18 cellular contexts compared by ENCODE assay signal in the genomic region with DNA sequence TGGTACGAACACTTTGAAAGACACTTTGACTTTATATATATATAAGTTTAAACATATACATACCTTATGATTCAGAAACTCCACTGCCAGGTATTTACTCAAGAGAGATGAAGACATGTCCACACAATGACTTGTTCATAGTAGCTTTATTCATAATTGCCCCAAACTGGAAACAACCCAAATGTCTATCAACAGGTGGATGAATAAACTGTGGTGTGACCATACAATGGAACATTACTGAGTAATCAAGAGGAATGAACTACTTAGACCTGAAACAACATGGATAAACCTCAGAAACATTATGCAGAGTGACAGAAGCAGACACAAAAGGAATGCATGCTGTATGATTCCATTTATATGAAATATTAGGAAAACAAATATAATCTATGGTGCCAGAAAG.
DNase-seq lines count a peak whose midpoint lies in the region; ATAC-seq and TF ChIP-seq lines count a peak whose summit lies in the region.
"Had no signal": no experiment of that assay in that cellular context is flagged by ENCODE, and none has a peak within 500 bp of the region (broad histone marks: within the 10 kb centered on the region; RNA-seq: fewer than 3 reads in every experiment).

No MANE protein-coding gene starts in this region.

- no peaks in the 10 kb centered on the region for H3K36me3 Mint-ChIP-seq in activated naive CD8-positive, alpha-beta T cell treated with anti-CD3 and anti-CD28 coated beads, Interleukin-2, amount 50 U/mL, for 24 hours (ENCODE audit: low read depth)
- no peaks in the 10 kb centered on the region for H3K36me3 Mint-ChIP-seq in activated naive CD8-positive, alpha-beta T cell treated with anti-CD3 and anti-CD28 coated beads for 36 hours
- no peaks in the 10 kb centered on the region for H3K36me3 Mint-ChIP-seq in stimulated activated effector memory CD8-positive, alpha-beta T cell treated with anti-CD3 and anti-CD28 coated beads, Interleukin-12 subunit alpha, Interleukin-12 subunit beta, amount 100 ng/mL, for 72 hours
- no peaks in the 10 kb centered on the region for H3K36me3 Mint-ChIP-seq in natural killer cell treated with Interleukin-12 subunit alpha and Interleukin-12 subunit beta and Interleukin-15 and Interleukin-18, amount 100 ng/mL, for 72 hours
- H3K36me3 Mint-ChIP-seq: CD8-positive, alpha-beta memory T cell had no signal

- H3K27me3 Mint-ChIP-seq in activated naive CD8-positive, alpha-beta T cell treated with anti-CD3 and anti-CD28 coated beads, Interleukin-2, amount 50 U/mL, for 24 hours: peaks cover 4% of the 10 kb centered on the region
- no peaks in the 10 kb centered on the region for H3K27me3 Mint-ChIP-seq in activated naive CD8-positive, alpha-beta T cell treated with anti-CD3 and anti-CD28 coated beads for 36 hours
- H3K27me3 Mint-ChIP-seq in natural killer cell treated with Interleukin-12 subunit alpha and Interleukin-12 subunit beta and Interleukin-15 and Interleukin-18, amount 100 ng/mL, for 72 hours: peaks cover 7 to 9% of the 10 kb centered on the region in 2 donors

- no peak for TF ChIP-seq CTCF in RWPE2 (IDR thresholded peaks at IDR 0.05; ENCODE audit: poor library complexity, severe bottlenecking)

- no peaks in the 10 kb centered on the region for H3K27me3 ChIP-seq in RWPE2 (ENCODE audit: insufficient read depth, poor library complexity, severe bottlenecking)
- H3K27me3 ChIP-seq: BLaER1 had no signal

- peak; percentile 46 for ATAC-seq in activated naive CD8-positive, alpha-beta T cell treated with anti-CD3 and anti-CD28 coated beads, Interleukin-2, amount 50 U/mL, for 24 hours
- peak; percentile 75 for ATAC-seq in RWPE2 (ENCODE audit: low read depth)
- peak; percentile 55 for ATAC-seq in stimulated activated effector memory CD8-positive, alpha-beta T cell treated with anti-CD3 and anti-CD28 coated beads, Interleukin-12 subunit alpha, Interleukin-12 subunit beta, amount 100 ng/mL, for 72 hours
- ATAC-seq in HG03025 (IDR thresholded peaks at IDR 0.05; ENCODE audit: low FRiP score, unreplicated experiment): no peak
- ATAC-seq in natural killer cell treated with Interleukin-12 subunit alpha and Interleukin-12 subunit beta and Interleukin-15 and Interleukin-18, amount 100 ng/mL, for 72 hours: no peak

- H3K27ac ChIP-seq in RWPE2 (ENCODE audit: poor library complexity, severe bottlenecking) (peak overlapping the region; percentile 56), epithelial cell of prostate (peak overlapping the region; percentile 31)
- H3K27ac ChIP-seq: BLaER1 had no signal

- H3K9me3 ChIP-seq in RWPE2 (ENCODE audit: severe bottlenecking): no peaks in the 10 kb centered on the region
- H3K9me3 ChIP-seq: BLaER1, Caco-2, HAP-1 had no signal

- no peak overlapping the region for H3K4me3 Mint-ChIP-seq in activated naive CD8-positive, alpha-beta T cell treated with anti-CD3 and anti-CD28 coated beads, Interleukin-2, amount 50 U/mL, for 24 hours
- H3K4me3 Mint-ChIP-seq in activated naive CD8-positive, alpha-beta T cell treated with anti-CD3 and anti-CD28 coated beads for 36 hours: no peak overlapping the region
- H3K4me3 Mint-ChIP-seq in stimulated activated effector memory CD8-positive, alpha-beta T cell treated with anti-CD3 and anti-CD28 coated beads, Interleukin-12 subunit alpha, Interleukin-12 subunit beta, amount 100 ng/mL, for 72 hours: no peak overlapping the region
- H3K4me3 Mint-ChIP-seq in natural killer cell treated with Interleukin-12 subunit alpha and Interleukin-12 subunit beta and Interleukin-15 and Interleukin-18, amount 100 ng/mL, for 72 hours: no peak overlapping the region
- H3K4me3 Mint-ChIP-seq: CD8-positive, alpha-beta memory T cell; HFFc6 had no signal

- H3K27ac Mint-ChIP-seq in activated naive CD8-positive, alpha-beta T cell treated with anti-CD3 and anti-CD28 coated beads, Interleukin-2, amount 50 U/mL, for 24 hours: no peak overlapping the region
- no peak overlapping the region for H3K27ac Mint-ChIP-seq in activated naive CD8-positive, alpha-beta T cell treated with anti-CD3 and anti-CD28 coated beads for 36 hours
- H3K27ac Mint-ChIP-seq in stimulated activated effector memory CD8-positive, alpha-beta T cell treated with anti-CD3 and anti-CD28 coated beads, Interleukin-12 subunit alpha, Interleukin-12 subunit beta, amount 100 ng/mL, for 72 hours: no peak overlapping the region
- no peak overlapping the region for H3K27ac Mint-ChIP-seq in natural killer cell treated with Interleukin-12 subunit alpha and Interleukin-12 subunit beta and Interleukin-15 and Interleukin-18, amount 100 ng/mL, for 72 hours
- H3K27ac Mint-ChIP-seq: CD8-positive, alpha-beta memory T cell; HFFc6 had no signal

- DNase-seq in activated naive CD8-positive, alpha-beta T cell treated with anti-CD3 and anti-CD28 coated beads, Interleukin-2, amount 50 U/mL, for 24 hours: no peak
- no peak for DNase-seq in activated naive CD8-positive, alpha-beta T cell treated with anti-CD3 and anti-CD28 coated beads for 36 hours
- DNase-seq in RWPE2 (ENCODE audit: low spot score) (no peak), epithelial cell of prostate (ENCODE audit: low read depth, low spot score) (peak; percentile 88), mucosa of gallbladder (ENCODE audit: low spot score) (no peak)
- DNase-seq in stimulated activated effector memory CD8-positive, alpha-beta T cell treated with anti-CD3 and anti-CD28 coated beads, Interleukin-12 subunit alpha, Interleukin-12 subunit beta, amount 100 ng/mL, for 72 hours (ENCODE audit: low spot score in 2 of 2): no peak
- DNase-seq in natural killer cell treated with Interleukin-12 subunit alpha and Interleukin-12 subunit beta and Interleukin-15 and Interleukin-18, amount 100 ng/mL, for 72 hours (ENCODE audit: low spot score): no peak
- DNase-seq: 8988T; AML-193; Caco-2; CD8-positive, alpha-beta memory T cell; DND-41; GDM1; GOT3; HFFc6 had no signal

- H3K9me3 Mint-ChIP-seq in activated naive CD8-positive, alpha-beta T cell treated with anti-CD3 and anti-CD28 coated beads, Interleukin-2, amount 50 U/mL, for 24 hours: no peaks in the 10 kb centered on the region
- no peaks in the 10 kb centered on the region for H3K9me3 Mint-ChIP-seq in activated naive CD8-positive, alpha-beta T cell treated with anti-CD3 and anti-CD28 coated beads for 36 hours
- no peaks in the 10 kb centered on the region for H3K9me3 Mint-ChIP-seq in stimulated activated effector memory CD8-positive, alpha-beta T cell treated with anti-CD3 and anti-CD28 coated beads, Interleukin-12 subunit alpha, Interleukin-12 subunit beta, amount 100 ng/mL, for 72 hours
- no peaks in the 10 kb centered on the region for H3K9me3 Mint-ChIP-seq in natural killer cell treated with Interleukin-12 subunit alpha and Interleukin-12 subunit beta and Interleukin-15 and Interleukin-18, amount 100 ng/mL, for 72 hours
- H3K9me3 Mint-ChIP-seq: CD8-positive, alpha-beta memory T cell; HFFc6 had no signal

- H3K4me3 ChIP-seq in RWPE2 (ENCODE audit: severe bottlenecking): no peak overlapping the region
- H3K4me3 ChIP-seq: BLaER1, HAP-1 had no signal

- H3K4me1 ChIP-seq in RWPE2 (ENCODE audit: insufficient read depth, poor library complexity, severe bottlenecking): peaks cover 23% of the 10 kb centered on the region

- no peaks in the 10 kb centered on the region for H3K4me1 Mint-ChIP-seq in activated naive CD8-positive, alpha-beta T cell treated with anti-CD3 and anti-CD28 coated beads, Interleukin-2, amount 50 U/mL, for 24 hours
- no peaks in the 10 kb centered on the region for H3K4me1 Mint-ChIP-seq in activated naive CD8-positive, alpha-beta T cell treated with anti-CD3 and anti-CD28 coated beads for 36 hours
- H3K4me1 Mint-ChIP-seq in stimulated activated effector memory CD8-positive, alpha-beta T cell treated with anti-CD3 and anti-CD28 coated beads, Interleukin-12 subunit alpha, Interleukin-12 subunit beta, amount 100 ng/mL, for 72 hours: no peaks in the 10 kb centered on the region
- H3K4me1 Mint-ChIP-seq in natural killer cell treated with Interleukin-12 subunit alpha and Interleukin-12 subunit beta and Interleukin-15 and Interleukin-18, amount 100 ng/mL, for 72 hours (ENCODE audit: low read depth in 2 of 2): peaks cover 0 to 5% of the 10 kb centered on the region in 2 donors

- no peaks in the 10 kb centered on the region for H3K36me3 ChIP-seq in RWPE2 (ENCODE audit: low read depth)
- H3K36me3 ChIP-seq: BLaER1, HAP-1 had no signal

Comparison
In these comparisons a context has a peak if more than half of its experiments do, and no peak if none do; other contexts are left out.
1. ATAC-seq: peak in activated naive CD8-positive, alpha-beta T cell treated with anti-CD3 and anti-CD28 coated beads, Interleukin-2, amount 50 U/mL, for 24 hours (single experiment), RWPE2 (single experiment) and stimulated activated effector memory CD8-positive, alpha-beta T cell treated with anti-CD3 and anti-CD28 coated beads, Interleukin-12 subunit alpha, Interleukin-12 subunit beta, amount 100 ng/mL, for 72 hours (single experiment); none in HG03025 (single experiment) and natural killer cell treated with Interleukin-12 subunit alpha and Interleukin-12 subunit beta and Interleukin-15 and Interleukin-18, amount 100 ng/mL, for 72 hours (0 of 2).